Comparison of ENCODE assay signal across 1 cellular context in the genomic region with DNA sequence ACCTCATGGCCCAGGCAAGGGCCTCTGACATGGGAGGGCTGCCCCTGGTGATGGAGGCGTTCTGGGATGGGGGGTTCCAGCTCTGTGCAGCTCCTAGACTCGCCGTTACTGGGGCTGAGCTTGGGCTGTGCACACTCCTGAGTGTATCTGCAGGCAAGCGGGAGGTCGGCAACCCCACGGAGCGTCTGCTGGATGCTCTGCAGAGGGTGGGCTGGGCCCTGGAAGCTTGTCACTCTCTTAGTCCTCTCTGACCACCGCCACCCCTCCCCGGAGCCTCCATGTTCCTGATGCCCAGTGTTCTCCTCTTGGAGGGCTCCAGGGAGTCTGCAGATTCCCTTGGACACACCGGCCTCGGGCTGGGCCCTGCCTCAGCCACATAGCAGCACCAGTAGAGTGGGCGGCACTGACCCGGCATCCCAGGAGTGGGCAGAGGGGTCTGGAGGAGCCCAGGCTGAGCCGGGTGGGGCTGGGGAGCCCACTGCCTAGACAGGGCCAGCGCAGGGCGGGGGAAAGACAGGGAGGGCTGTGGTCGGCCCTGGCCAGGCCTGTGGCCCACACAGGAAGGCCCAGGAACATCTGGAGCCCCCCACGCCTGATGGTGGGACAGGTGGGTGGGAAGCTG.
TF ChIP-seq lines count a peak whose summit lies in the region.

No MANE protein-coding gene starts in this region.

TF ChIP-seq in HEK293, 187 proteins besides CTCF, POLR2A, EP300 and RAD21 (continued from another document):
- TF ChIP-seq, protein P1, sequence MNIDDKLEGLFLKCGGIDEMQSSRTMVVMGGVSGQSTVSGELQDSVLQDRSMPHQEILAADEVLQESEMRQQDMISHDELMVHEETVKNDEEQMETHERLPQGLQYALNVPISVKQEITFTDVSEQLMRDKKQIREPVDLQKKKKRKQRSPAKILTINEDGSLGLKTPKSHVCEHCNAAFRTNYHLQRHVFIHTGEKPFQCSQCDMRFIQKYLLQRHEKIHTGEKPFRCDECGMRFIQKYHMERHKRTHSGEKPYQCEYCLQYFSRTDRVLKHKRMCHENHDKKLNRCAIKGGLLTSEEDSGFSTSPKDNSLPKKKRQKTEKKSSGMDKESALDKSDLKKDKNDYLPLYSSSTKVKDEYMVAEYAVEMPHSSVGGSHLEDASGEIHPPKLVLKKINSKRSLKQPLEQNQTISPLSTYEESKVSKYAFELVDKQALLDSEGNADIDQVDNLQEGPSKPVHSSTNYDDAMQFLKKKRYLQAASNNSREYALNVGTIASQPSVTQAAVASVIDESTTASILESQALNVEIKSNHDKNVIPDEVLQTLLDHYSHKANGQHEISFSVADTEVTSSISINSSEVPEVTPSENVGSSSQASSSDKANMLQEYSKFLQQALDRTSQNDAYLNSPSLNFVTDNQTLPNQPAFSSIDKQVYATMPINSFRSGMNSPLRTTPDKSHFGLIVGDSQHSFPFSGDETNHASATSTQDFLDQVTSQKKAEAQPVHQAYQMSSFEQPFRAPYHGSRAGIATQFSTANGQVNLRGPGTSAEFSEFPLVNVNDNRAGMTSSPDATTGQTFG (tag by site-specific recombination; IDR thresholded peaks at IDR 0.05; ENCODE audit: borderline replicate concordance), result no peak
- TF ChIP-seq EGR2 (tag by site-specific recombination; IDR thresholded peaks at IDR 0.05; ENCODE audit: low read depth) (peak; percentile 55; the same call in 1 of the 2 replicates), BCL11B (tag by site-specific recombination; IDR thresholded peaks at IDR 0.05; ENCODE audit: low read depth) (no peak), SP3 (tag by site-specific recombination; IDR thresholded peaks at IDR 0.05) (no peak), ZNF548 (tag by site-specific recombination; IDR thresholded peaks at IDR 0.05) (no peak), ZNF155 (tag by site-specific recombination; IDR thresholded peaks at IDR 0.05) (no peak), ZNF48 (tag by site-specific recombination; IDR thresholded peaks at IDR 0.05) (no peak), ZFHX2 (tag by site-specific recombination; conservative IDR thresholded peaks at IDR 0.05) (peak; percentile 68), GLIS1 (tag by site-specific recombination; IDR thresholded peaks at IDR 0.05) (peak; percentile 23; the same call in 1 of the 2 replicates), YY2 (tag by site-specific recombination; IDR thresholded peaks at IDR 0.05) (no peak), ZNF274 (IDR thresholded peaks at IDR 0.05; ENCODE audit: low read length) (no peak), ZNF274 (tag by site-specific recombination; IDR thresholded peaks at IDR 0.05; ENCODE audit: borderline replicate concordance) (no peak), ZNF549 (tag by site-specific recombination; IDR thresholded peaks at IDR 0.05) (no peak), ZNF37A (tag by site-specific recombination; IDR thresholded peaks at IDR 0.05) (no peak), ZNF670 (tag by site-specific recombination; IDR thresholded peaks at IDR 0.05; ENCODE audit: low read depth) (no peak), ZNF600 (tag by site-specific recombination; IDR thresholded peaks at IDR 0.05) (peak; percentile 71), ZEB2 (tag by site-specific recombination; IDR thresholded peaks at IDR 0.05) (no peak), GLIS2 (tag by site-specific recombination; IDR thresholded peaks at IDR 0.05) (peak; percentile 25; the same call in 1 of the 2 replicates), SCRT2 (tag by site-specific recombination; IDR thresholded peaks at IDR 0.05) (no peak), MEIS1 (CRISPR knock-in tag; IDR thresholded peaks at IDR 0.05; ENCODE audit: borderline replicate concordance) (no peak)
- TF ChIP-seq, protein P2, sequence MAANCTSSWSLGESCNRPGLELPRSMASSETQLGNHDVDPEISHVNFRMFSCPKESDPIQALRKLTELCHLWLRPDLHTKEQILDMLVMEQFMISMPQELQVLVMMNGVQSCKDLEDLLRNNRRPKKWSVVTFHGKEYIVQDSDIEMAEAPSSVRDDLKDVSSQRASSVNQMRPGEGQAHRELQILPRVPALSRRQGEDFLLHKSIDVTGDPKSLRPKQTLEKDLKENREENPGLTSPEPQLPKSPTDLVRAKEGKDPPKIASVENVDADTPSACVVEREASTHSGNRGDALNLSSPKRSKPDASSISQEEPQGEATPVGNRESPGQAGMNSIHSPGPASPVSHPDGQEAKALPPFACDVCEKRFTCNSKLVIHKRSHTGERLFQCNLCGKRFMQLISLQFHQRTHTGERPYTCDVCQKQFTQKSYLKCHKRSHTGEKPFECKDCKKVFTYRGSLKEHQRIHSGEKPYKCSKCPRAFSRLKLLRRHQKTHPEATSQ (tag by site-specific recombination; IDR thresholded peaks at IDR 0.05), result no peak
